ENCODE assay signal across 13 cellular contexts in genomic region chr21:34362136-34362444, GRCh38. TPM values are rescaled to one million over a fixed set of nuclear protein-coding genes. Genes with fewer than 3 reads are reported as not detected.
DNase-seq lines count a peak whose midpoint lies in the region; ATAC-seq, FAIRE-seq and TF ChIP-seq lines count a peak whose summit lies in the region.
"Had no signal": no experiment of that assay in that cellular context is flagged by ENCODE, and none has a peak within 500 bp of the region (broad histone marks: within the 10 kb centered on the region; RNA-seq: fewer than 3 reads in every experiment).

No MANE protein-coding gene starts in this region.

- H3K4me3 Mint-ChIP-seq in CD4-positive, alpha-beta T cell: no peak overlapping the region
- H3K4me3 Mint-ChIP-seq in nephron progenitor cell: no peak overlapping the region
- H3K4me3 Mint-ChIP-seq in osteocyte (ENCODE audit: unreplicated experiment): no peak overlapping the region
- H3K4me3 Mint-ChIP-seq: activated CD4-positive, alpha-beta memory T cell treated with anti-CD3 and anti-CD28 coated beads, Interleukin-2, amount 10 ng/mL, durations not matched to agents 7 days and 5 days had no signal

- H3K4ac ChIP-seq in IMR-90 (ENCODE audit: low read depth, low read length): no peak overlapping the region

- intact Hi-C loops in CD4-positive, alpha-beta T cell (cut with DNase I, micrococcal nuclease): loop anchor here in 1 of 2 experiments (1.0 kb wide), 1 partner anchor 268 kb away; no protein-coding TSS in a partner anchor
- intact Hi-C loops in IMR-90 (cut with micrococcal nuclease): no loop called here
- intact Hi-C loops in GM12878 (cut with micrococcal nuclease; ENCODE audit: unreplicated experiment): no loop called here

- no CpG with 5 or more reads among the region's 3 CpGs for WGBS in IMR-90 (ENCODE audit: extremely low coverage in 2 of 2, insufficient read length in 1 of 2), 2 experiments
- WGBS in GM12878 (ENCODE audit: insufficient coverage, insufficient replicate concordance, low lambda C conversion rate, missing lambda C conversion rate): 28% methylated on average over 3 of the region's 3 CpGs

- RAD21 ChIA-PET in GM12878 (lab: Charles Lee; ENCODE audit: unreplicated experiment): interaction anchor here (1.0 to 1.9 kb wide), 2 partner anchors 270 to 438 kb away, joined by 3 to 11 read pairs; no protein-coding TSS in a partner anchor

- H3K23ac ChIP-seq in IMR-90 (ENCODE audit: low read depth, low read length): no peak overlapping the region

- no peak overlapping the region for H4K5ac ChIP-seq in IMR-90 (ENCODE audit: low read depth, low read length)

- no peak for TF ChIP-seq RAD21 in IMR-90 (IDR thresholded peaks at IDR 0.05; ENCODE audit: low read length)
- no peak for TF ChIP-seq RAD21 in GM12878 (IDR thresholded peaks at IDR 0.05; ENCODE audit: insufficient read depth, low read depth, low read length)

- DNase-seq in CD4-positive, alpha-beta T cell: no peak
- DNase-seq in IMR-90: no peak
- no peak for DNase-seq in GM12878 (ENCODE audit: low read depth, low spot score)
- no peak for DNase-seq in nephron progenitor cell
- no peak for DNase-seq in osteocyte (ENCODE audit: extremely low spot score, unreplicated experiment)
- no peak for DNase-seq in T-helper 2 cell
- no peak for DNase-seq in HAP-1 (ENCODE audit: low spot score in 2 of 2)

- H2AK5ac ChIP-seq in IMR-90 (ENCODE audit: low read depth, low read length): no peak overlapping the region

- SMC1A ChIA-PET in GM12878 (lab: Charles Lee; ENCODE audit: uncharacterized antibody, unreplicated experiment): interaction anchor here (0.6 to 1.9 kb wide), 6 partner anchors 8 to 439 kb away, joined by 3 to 6 read pairs (median 5); no protein-coding TSS in a partner anchor

- dilution Hi-C loops in IMR-90 (cut with HindIII; ENCODE audit: low sequenced_read_pairs, unreplicated experiment): no loop called here

- no peak overlapping the region for H2BK120ac ChIP-seq in IMR-90 (ENCODE audit: low read depth, low read length)

- no peak overlapping the region for H3K56ac ChIP-seq in IMR-90 (ENCODE audit: extremely low read depth, insufficient read depth, low read length)

- H3K4me3 ChIP-seq in IMR-90 (ENCODE audit: insufficient read depth, low read depth, low read length) (no peak overlapping the region), GM12878 (no peak overlapping the region), HAP-1 (no peak overlapping the region)
- H3K4me3 ChIP-seq: Peyer's patch, stomach had no signal

- no peak for ATAC-seq in CD4-positive, alpha-beta T cell (ENCODE audit: poor library complexity)
- ATAC-seq in IMR-90 (ENCODE audit: low read depth) (peak; percentile 10; the same call in 1 of the 2 replicates), GM12878 (peak; percentile 24; the same call in 2 of the 3 replicates), HG03521 (IDR thresholded peaks at IDR 0.05; ENCODE audit: unreplicated experiment) (no peak)

- no peak overlapping the region for H3K27ac ChIP-seq in CD4-positive, alpha-beta T cell (ENCODE audit: low read depth, low read length)
- H3K27ac ChIP-seq in IMR-90 (ENCODE audit: insufficient read depth, low read length): no peak overlapping the region
- no peak overlapping the region for H3K27ac ChIP-seq in GM12878 (ENCODE audit: control insufficient read depth, insufficient read depth)
- H3K27ac ChIP-seq: Peyer's patch had no signal

- H2AFZ ChIP-seq in IMR-90 (replicated peaks; ENCODE audit: low read length, poor library complexity) (no peak overlapping the region), GM12878 (ENCODE audit: control insufficient read depth, low read depth, low read length) (peak overlapping the region; percentile 77)

- H4K20me1 ChIP-seq in IMR-90 (ENCODE audit: insufficient read depth, low read length) (no peaks in the 10 kb centered on the region), GM12878 (ENCODE audit: control insufficient read depth, insufficient read depth) (no peaks in the 10 kb centered on the region)

- H2BK5ac ChIP-seq in IMR-90 (ENCODE audit: low read depth, low read length, poor library complexity, severe bottlenecking): no peak overlapping the region

- peaks cover 4% of the 10 kb centered on the region for H3K9me3 Mint-ChIP-seq in CD4-positive, alpha-beta T cell
- H3K9me3 Mint-ChIP-seq in nephron progenitor cell (peaks cover 27% of the 10 kb centered on the region), osteocyte (ENCODE audit: unreplicated experiment) (peaks cover 6% of the 10 kb centered on the region)
- H3K9me3 Mint-ChIP-seq: activated CD4-positive, alpha-beta memory T cell treated with anti-CD3 and anti-CD28 coated beads, Interleukin-2, amount 10 ng/mL, durations not matched to agents 7 days and 5 days; central memory CD8-positive, alpha-beta T cell had no signal

- no peaks in the 10 kb centered on the region for H3K4me1 ChIP-seq in IMR-90 (ENCODE audit: control insufficient read depth, insufficient read depth, low read length)
- no peaks in the 10 kb centered on the region for H3K4me1 ChIP-seq in GM12878 (ENCODE audit: control insufficient read depth, insufficient read depth, low read length)
- H3K4me1 ChIP-seq in HAP-1: peaks cover 2% of the 10 kb centered on the region; the same call in 1 of the 2 replicates
- H3K4me1 ChIP-seq: Peyer's patch had no signal

- no peak overlapping the region for H4K8ac ChIP-seq in IMR-90 (ENCODE audit: low read depth in 2 of 2, low read length in 2 of 2)

- no peaks in the 10 kb centered on the region for H3K27me3 ChIP-seq in CD4-positive, alpha-beta T cell (ENCODE audit: control insufficient read depth, insufficient read depth, low read length)
- peaks cover 13% of the 10 kb centered on the region for H3K27me3 ChIP-seq in IMR-90 (ENCODE audit: control insufficient read depth, insufficient read depth, low read length)
- peaks cover 0 to 3% of the 10 kb centered on the region in 2 experiments; a peak in 1 of 4 replicates for H3K27me3 ChIP-seq in GM12878 (replicated peaks in 1 of 2; ENCODE audit: control insufficient read depth in 2 of 2, insufficient read depth in 2 of 2, low read length in 1 of 2)
- 0 out of 2 replicates have a peak, but pooled peaks cover 3% of the 10 kb centered on the region for H3K27me3 ChIP-seq in HAP-1 (ENCODE audit: low read depth)
- H3K27me3 ChIP-seq: Peyer's patch, stomach had no signal

- no peak overlapping the region for H2AK9ac ChIP-seq in IMR-90 (replicated peaks; ENCODE audit: low read depth, low read length, poor library complexity)

- BruUV-seq in IMR-90 (replicated peaks; lab: Mats Ljungman, UMichigan) (no TSS peak), GM12878 (replicated peaks; lab: Mats Ljungman, UMichigan) (no TSS peak)

- H3K18ac ChIP-seq in IMR-90 (ENCODE audit: low read depth, low read length): no peak overlapping the region

- no peak for TF ChIP-seq EP300 in GM12878 (IDR thresholded peaks at IDR 0.05; ENCODE audit: borderline replicate concordance in 1 of 2, control insufficient read depth in 1 of 2, low read depth in 2 of 2, low read length in 2 of 2)

- H3K27me3 Mint-ChIP-seq in CD4-positive, alpha-beta T cell: peaks cover 21% of the 10 kb centered on the region
- H3K27me3 Mint-ChIP-seq in nephron progenitor cell (ENCODE audit: low read depth, poor library complexity): no peaks in the 10 kb centered on the region
- H3K27me3 Mint-ChIP-seq in osteocyte (ENCODE audit: unreplicated experiment): peaks cover 17% of the 10 kb centered on the region

- H4K91ac ChIP-seq in IMR-90 (ENCODE audit: insufficient read depth, low read depth, low read length): no peak overlapping the region

- POLR2A ChIA-PET in CD4-positive, alpha-beta T cell (lab: Charles Lee): no interaction called here
- POLR2A ChIA-PET in IMR-90 (lab: Charles Lee; ENCODE audit: unreplicated experiment) (no interaction called here), GM12878 (lab: Charles Lee) (no interaction called here)

- H3K36me3 ChIP-seq in IMR-90 (ENCODE audit: control insufficient read depth, insufficient read depth, low read length) (no peaks in the 10 kb centered on the region), GM12878 (ENCODE audit: control insufficient read depth in 2 of 2, insufficient read depth in 2 of 2, low read length in 1 of 2) (no peaks in the 10 kb centered on the region), HAP-1 (replicated peaks) (no peaks in the 10 kb centered on the region)
- H3K36me3 ChIP-seq: Peyer's patch, stomach had no signal

- in situ Hi-C loops in IMR-90 (cut with MboI; ENCODE audit: low sequenced_read_pairs): no loop called here
- in situ Hi-C loops in GM12878 (cut with MboI): no loop called here
- in situ Hi-C loops in HAP-1 (cut with MboI; ENCODE audit: low sequenced_read_pairs): no loop called here

- no peak for FAIRE-seq in GM12878 (lab: Jason Lieb, UNC)

- H3K14ac ChIP-seq in IMR-90 (replicated peaks; ENCODE audit: low read depth, low read length): no peak overlapping the region

- no peaks in the 10 kb centered on the region for H3K9me1 ChIP-seq in IMR-90 (ENCODE audit: insufficient read depth, low read length)

- H3K36me3 Mint-ChIP-seq in CD4-positive, alpha-beta T cell (ENCODE audit: low read depth): no peaks in the 10 kb centered on the region
- H3K36me3 Mint-ChIP-seq in nephron progenitor cell (ENCODE audit: low read depth): peaks cover 5% of the 10 kb centered on the region
- H3K36me3 Mint-ChIP-seq in osteocyte (ENCODE audit: unreplicated experiment): peaks cover 6% of the 10 kb centered on the region

- no peak overlapping the region for H2BK15ac ChIP-seq in IMR-90 (ENCODE audit: low read depth, low read length)

- H3K9me3 ChIP-seq in CD4-positive, alpha-beta T cell (ENCODE audit: control insufficient read depth, low read length): no peaks in the 10 kb centered on the region
- H3K9me3 ChIP-seq in IMR-90 (ENCODE audit: control insufficient read depth, insufficient read depth, low read length) (peaks cover 4% of the 10 kb centered on the region), GM12878 (replicated peaks; ENCODE audit: control insufficient read depth, insufficient read depth, low read length) (no peaks in the 10 kb centered on the region), HAP-1 (no peaks in the 10 kb centered on the region; the same call in 1 of the 2 replicates)
- H3K9me3 ChIP-seq: Peyer's patch, stomach had no signal

- CTCF ChIA-PET in CD4-positive, alpha-beta T cell (lab: Charles Lee): interaction anchor here (0.7 to 2.5 kb wide), 6 partner anchors 14 to 438 kb away, joined by 3 to 9 read pairs (median 4); no protein-coding TSS in a partner anchor
- CTCF ChIA-PET in IMR-90 (lab: Yijun Ruan, JAX): interaction anchor here (0.7 to 2.4 kb wide), 3 partner anchors 24 to 438 kb away, joined by 3 to 6 read pairs (median 3); no protein-coding TSS in a partner anchor
- CTCF ChIA-PET in GM12878 (lab: Yijun Ruan, JAX): interaction anchor here (0.5 to 4.1 kb wide), 16 partner anchors 11 to 1691 kb away, joined by 3 to 25 read pairs (median 4); no protein-coding TSS in a partner anchor

- no peaks in the 10 kb centered on the region for H3K79me1 ChIP-seq in IMR-90 (ENCODE audit: low read depth in 1 of 2, low read length in 2 of 2)

- TF ChIP-seq CTCF in CD4-positive, alpha-beta T cell (IDR thresholded peaks at IDR 0.05): peak; percentile 59
- TF ChIP-seq CTCF in IMR-90 (conservative IDR thresholded peaks at IDR 0.05; ENCODE audit: low read depth, low read length) (no peak), GM12878 (IDR thresholded peaks at IDR 0.05 in 2 of 3, conservative IDR thresholded peaks at IDR 0.05 in 1 of 3; ENCODE audit: control insufficient read depth in 2 of 3, extremely low read depth in 1 of 3, insufficient read depth in 1 of 3, low read depth in 3 of 3, low read length in 3 of 3) (no peak), nephron progenitor cell (IDR thresholded peaks at IDR 0.05) (peak; percentile 7), osteocyte (IDR thresholded peaks at IDR 0.05) (no peak)

- H2BK20ac ChIP-seq in IMR-90 (ENCODE audit: low read depth, low read length): no peak overlapping the region

- no peaks in the 10 kb centered on the region for H3K79me2 ChIP-seq in GM12878 (ENCODE audit: control insufficient read depth, insufficient read depth, low read length)

- no peak overlapping the region for H3K4me2 ChIP-seq in IMR-90 (ENCODE audit: low read depth, low read length)
- peak overlapping the region; percentile 73; the same call in 1 of the 2 replicates for H3K4me2 ChIP-seq in GM12878 (ENCODE audit: control insufficient read depth, insufficient read depth)

- peaks cover 6% of the 10 kb centered on the region for H3K4me1 Mint-ChIP-seq in CD4-positive, alpha-beta T cell (ENCODE audit: low read depth)
- H3K4me1 Mint-ChIP-seq in nephron progenitor cell (peaks cover 7% of the 10 kb centered on the region), osteocyte (ENCODE audit: unreplicated experiment) (peaks cover 9% of the 10 kb centered on the region)

- TF ChIP-seq POLR2A in IMR-90 (IDR thresholded peaks at IDR 0.05; ENCODE audit: low read depth, low read length) (no peak), GM12878 (IDR thresholded peaks at IDR 0.05; ENCODE audit: low read depth, low read length) (no peak)

- no peak overlapping the region for H3K27ac Mint-ChIP-seq in CD4-positive, alpha-beta T cell
- no peak overlapping the region for H3K27ac Mint-ChIP-seq in nephron progenitor cell
- H3K27ac Mint-ChIP-seq in osteocyte (ENCODE audit: unreplicated experiment): no peak overlapping the region
- H3K27ac Mint-ChIP-seq: activated CD4-positive, alpha-beta memory T cell treated with anti-CD3 and anti-CD28 coated beads, Interleukin-2, amount 10 ng/mL, durations not matched to agents 7 days and 5 days had no signal

- no peak overlapping the region for H3K9ac ChIP-seq in IMR-90 (ENCODE audit: low read depth, low read length)
- no peak overlapping the region for H3K9ac ChIP-seq in GM12878 (ENCODE audit: control insufficient read depth, insufficient read depth, low read length)

RNA-seq across cellular contexts. Expression of gene KCNE2, which starts 1.7 kb away (rescaled TPM):
- not detected for total RNA-seq in CD4-positive, alpha-beta T cell
- not detected in 2 replicates for total RNA-seq in IMR-90 (2012; rRNA removed)
- polyA plus RNA-seq in IMR-90 (2012; rRNA removed): not detected in 2 replicates
- polyA plus RNA-seq in IMR-90 (2012; cell fraction: cytosol; rRNA removed): not detected in 2 replicates
- polyA plus RNA-seq in IMR-90 (2012; cell fraction: nucleus; rRNA removed; ENCODE audit: low replicate concordance): not detected in 2 replicates
- not detected in 2 replicates for total RNA-seq in GM12878 (2013; cell fraction: nucleolus; rRNA removed)
- total RNA-seq in GM12878 (2014; rRNA removed): not detected in 2 replicates
- not detected in 2 replicates for total RNA-seq in GM12878 (2014; rRNA removed; fragmentation: Illumina TruSeq; extraction: Trizol)
- not detected in 2 replicates for total RNA-seq in GM12878 (2021)
- polyA plus RNA-seq in GM12878 (2011; ENCODE audit: low read depth): not detected
- polyA plus RNA-seq in GM12878 (2011; rRNA removed): not detected in 2 replicates
- polyA plus RNA-seq in GM12878 (2011; cell fraction: cytosol; rRNA removed): not detected in 2 replicates
- not detected in 2 replicates for polyA plus RNA-seq in GM12878 (2011; cell fraction: nucleus; rRNA removed)
- polyA plus RNA-seq in GM12878 (2012): not detected in 2 replicates
- not detected in 2 replicates for polyA plus RNA-seq in GM12878 (2014; fragmentation: Illumina TruSeq; extraction: Trizol)
- not detected for polyA plus RNA-seq in GM12878 (2014; fragmentation: Nextera tagmentation; extraction: Ambion mirVana)
- polyA plus RNA-seq in GM12878 (2014; rRNA removed): not detected in 2 replicates
- polyA plus RNA-seq in GM12878 (2016; fragmentation: Nextera tagmentation; extraction: Ambion mirVana): not detected
- polyA minus RNA-seq in GM12878 (2011; rRNA and poly(A)+ RNA removed): not detected in 2 replicates
- polyA minus RNA-seq in GM12878 (2011; cell fraction: cytosol; rRNA and poly(A)+ RNA removed): not detected in 2 replicates
- not detected in 2 replicates for polyA minus RNA-seq in GM12878 (2011; cell fraction: nucleus; rRNA and poly(A)+ RNA removed)
- 0.56 TPM in 1 of 2 replicates, not detected in the other for total RNA-seq in osteocyte
- total RNA-seq: activated CD4-positive, alpha-beta memory T cell treated with anti-CD3 and anti-CD28 coated beads, Interleukin-2, amount 10 ng/mL, durations not matched to agents 7 days and 5 days; epithelial cell of proximal tubule; Peyer's patch had no signal

RNA-seq across cellular contexts. Expression of gene SMIM11, which starts 13.2 kb away (rescaled TPM):
- total RNA-seq in CD4-positive, alpha-beta T cell: 1 to 10 TPM; 3.1 to 4.7 TPM
- total RNA-seq in IMR-90 (2012; rRNA removed) (6.9 and 8.8 TPM in 2 replicates), GM12878 (2014; rRNA removed) (19.3 and 21.8 TPM in 2 replicates), GM12878 (2014; rRNA removed; fragmentation: Illumina TruSeq; extraction: Trizol) (4.8 and 8.2 TPM in 2 replicates), GM12878 (2021) (10.2 and 11.7 TPM in 2 replicates), osteocyte (3.3 and 3.9 TPM in 2 replicates)
- polyA plus RNA-seq in IMR-90 (2012; rRNA removed) (2.6 and 3.6 TPM in 2 replicates), GM12878 (2011; rRNA removed) (4.2 and 5.4 TPM in 2 replicates), GM12878 (2014; fragmentation: Illumina TruSeq; extraction: Trizol) (22.3 and 26.3 TPM in 2 replicates), GM12878 (2014; fragmentation: Nextera tagmentation; extraction: Ambion mirVana) (10 to 100 TPM; 35.7 to 43.1 TPM), GM12878 (2014; rRNA removed) (23.3 and 26.4 TPM in 2 replicates), GM12878 (2016; fragmentation: Nextera tagmentation; extraction: Ambion mirVana) (1 to 10 TPM; 6.0 to 6.9 TPM)
- polyA plus RNA-seq in IMR-90 (2012; cell fraction: cytosol; rRNA removed): 2.9 and 8.4 TPM in 2 replicates
- polyA plus RNA-seq in IMR-90 (2012; cell fraction: nucleus; rRNA removed; ENCODE audit: low replicate concordance): 1.1 and 5.4 TPM in 2 replicates
- total RNA-seq in GM12878 (2013; cell fraction: nucleolus; rRNA removed): 11.8 and 23.6 TPM in 2 replicates
- polyA plus RNA-seq in GM12878 (2011; ENCODE audit: low read depth): 0.39 TPM
- polyA plus RNA-seq in GM12878 (2011; cell fraction: cytosol; rRNA removed): 2.8 and 3.7 TPM in 2 replicates
- 3.5 and 3.9 TPM in 2 replicates for polyA plus RNA-seq in GM12878 (2011; cell fraction: nucleus; rRNA removed)
- polyA plus RNA-seq in GM12878 (2012): 3.5 and 4.5 TPM in 2 replicates
- 2.6 and 2.8 TPM in 2 replicates for polyA minus RNA-seq in GM12878 (2011; rRNA and poly(A)+ RNA removed)
- 0.67 TPM in 1 of 2 replicates, not detected in the other for polyA minus RNA-seq in GM12878 (2011; cell fraction: cytosol; rRNA and poly(A)+ RNA removed)
- polyA minus RNA-seq in GM12878 (2011; cell fraction: nucleus; rRNA and poly(A)+ RNA removed): 2.1 and 3.5 TPM in 2 replicates

Comparison
In these comparisons a context has a peak if more than half of its experiments do, and no peak if none do; other contexts are left out.
1. ATAC-seq: peak in IMR-90 (single experiment) and GM12878 (single experiment); none in CD4-positive, alpha-beta T cell (single experiment) and HG03521 (single experiment).
2. CTCF ChIP-seq: peak in CD4-positive, alpha-beta T cell (single experiment) and nephron progenitor cell (single experiment); none in IMR-90 (single experiment), GM12878 (0 of 3) and osteocyte (single experiment).